Comparison of ENCODE assay signal across 11 cellular contexts in the genomic region with DNA sequence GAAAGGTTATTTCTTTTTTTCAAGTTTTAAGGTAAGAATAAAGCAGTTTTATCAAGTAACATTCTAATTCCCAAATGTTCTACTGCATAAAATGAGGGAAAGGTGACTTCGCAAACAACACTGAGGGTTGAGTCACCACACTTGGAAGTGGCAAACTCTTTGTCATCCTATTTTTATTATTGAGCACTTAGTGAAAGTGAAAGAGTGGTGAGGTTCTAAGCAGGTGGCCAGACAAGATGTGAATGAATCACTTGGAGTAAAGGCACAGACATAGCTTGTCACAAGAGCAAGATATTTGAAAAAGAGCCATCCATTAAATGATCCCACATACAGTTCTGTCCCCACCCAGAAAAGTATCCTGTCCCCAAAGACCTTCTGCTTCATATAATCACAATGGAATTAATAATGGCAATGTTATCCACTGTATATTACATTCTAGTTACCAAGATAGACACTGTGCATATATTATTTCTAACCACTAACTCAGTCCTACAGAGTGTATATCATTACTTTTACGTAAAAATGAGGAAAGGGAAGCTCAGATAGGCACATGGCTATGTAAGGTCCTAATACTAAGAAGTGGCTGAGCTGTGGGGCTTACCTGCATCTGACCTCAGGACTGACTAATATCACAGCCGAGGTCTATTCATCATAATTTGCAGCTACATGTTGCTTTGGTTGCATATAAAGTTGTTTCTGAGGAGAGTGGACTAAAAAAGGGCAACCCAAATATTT.
DNase-seq lines count a peak whose midpoint lies in the region; ATAC-seq, FAIRE-seq and TF ChIP-seq lines count a peak whose summit lies in the region.
"Had no signal": no experiment of that assay in that cellular context is flagged by ENCODE, and none has a peak within 500 bp of the region (broad histone marks: within the 10 kb centered on the region; RNA-seq: fewer than 3 reads in every experiment).

No MANE protein-coding gene starts in this region.

- no peaks in the 10 kb centered on the region for H3K4me1 ChIP-seq in small intestine (ENCODE audit: control insufficient read depth in 2 of 2, insufficient read depth in 1 of 2, low read depth in 1 of 2, low read length in 1 of 2)
- H3K4me1 ChIP-seq: parathyroid adenoma had no signal

- ATAC-seq in GM18517 (IDR thresholded peaks at IDR 0.05; ENCODE audit: unreplicated experiment) (peak; percentile 99), GM21529 (IDR thresholded peaks at IDR 0.05; ENCODE audit: unreplicated experiment) (peak; percentile 88), HG03175 (IDR thresholded peaks at IDR 0.05; ENCODE audit: unreplicated experiment) (peak; percentile 92)

- no peaks in the 10 kb centered on the region for H3K9me3 ChIP-seq in small intestine (ENCODE audit: control insufficient read depth, low read depth)

- no peak overlapping the region for H3K4me3 ChIP-seq in epithelial cell of proximal tubule (ENCODE audit: low read depth, low read length)
- no peak overlapping the region for H3K4me3 ChIP-seq in small intestine (ENCODE audit: low read depth in 1 of 2, low read length in 2 of 2)

- no peak for FAIRE-seq in small intestine (lab: Jason Lieb, UNC)

- no peaks in the 10 kb centered on the region for H3K27me3 ChIP-seq in small intestine (ENCODE audit: control insufficient read depth in 2 of 2, insufficient read depth in 2 of 2, low read length in 2 of 2)

- H3K27ac ChIP-seq in small intestine (ENCODE audit: low read depth in 1 of 2, low read length in 1 of 2) = no peak overlapping the region
- H3K27ac ChIP-seq: parathyroid adenoma had no signal

- 69 to 82% (median 73%) methylated on average over 3 of the region's 3 CpGs for WGBS in small intestine, 3 donors

- TF ChIP-seq CTCF in epithelial cell of proximal tubule (conservative IDR thresholded peaks at IDR 0.05; ENCODE audit: low read depth, low read length) = no peak

- no peaks in the 10 kb centered on the region for H3K36me3 ChIP-seq in small intestine (ENCODE audit: control insufficient read depth in 2 of 2, insufficient read depth in 2 of 2, low read length in 2 of 2)

- DNase-seq in epithelial cell of proximal tubule (ENCODE audit: low read depth) = peak; percentile 12
- DNase-seq in NCI-H1105 (lab: John Stamatoyannopoulos, UW) = no peak
- no peak for DNase-seq in middle frontal gyrus (ENCODE audit: extremely low spot score, low spot score)
- DNase-seq in HK-2 (ENCODE audit: unreplicated experiment) = no peak
- DNase-seq in small intestine = no peak
- DNase-seq: HFFc6, NCI-H2171 had no signal
